2 cellular contexts compared by ENCODE assay signal in the genomic region with DNA sequence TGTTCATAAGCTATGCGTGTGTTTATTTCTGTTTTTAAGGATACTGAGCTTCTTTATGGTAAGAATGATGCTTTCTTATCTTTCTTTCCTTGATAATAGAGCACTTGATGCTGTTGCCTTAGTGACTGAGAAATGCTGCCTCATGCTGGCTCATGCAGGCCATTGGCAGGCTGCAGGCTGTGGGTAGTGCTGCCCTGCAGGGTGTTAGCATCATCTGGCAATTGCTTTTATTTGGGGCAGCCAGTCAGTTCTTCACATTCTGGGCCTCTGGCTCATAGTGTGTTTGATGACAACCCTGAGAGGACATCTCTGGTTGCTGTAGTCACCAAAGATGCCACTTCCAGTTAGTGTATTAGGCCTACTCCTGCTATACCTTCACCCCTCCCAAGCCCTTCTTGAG.
A peak's percentile ranks its signal among the peaks of the same experiment; 100 is the strongest.
TF ChIP-seq lines count a peak whose summit lies in the region.

No MANE protein-coding gene starts in this region.

TF ChIP-seq in GM23338, 12 proteins besides CTCF, POLR2A, EP300 and RAD21 (continues in another document):
- TF ChIP-seq JUNB (IDR thresholded peaks at IDR 0.05; ENCODE audit: unreplicated experiment) (no peak), EZH2 (IDR thresholded peaks at IDR 0.05; ENCODE audit: low read depth, unreplicated experiment) (no peak), ZNF114 (CRISPR knock-in tag; IDR thresholded peaks at IDR 0.05) (no peak), CREB1 (CRISPR knock-in tag; IDR thresholded peaks at IDR 0.05; ENCODE audit: low read depth) (no peak), ZNF331 (CRISPR knock-in tag; IDR thresholded peaks at IDR 0.05; ENCODE audit: low read depth) (no peak), POLR2AphosphoS5 (IDR thresholded peaks at IDR 0.05; ENCODE audit: low read depth) (no peak), STAT1 (IDR thresholded peaks at IDR 0.05; ENCODE audit: unreplicated experiment) (no peak)
- TF ChIP-seq, protein P1, sequence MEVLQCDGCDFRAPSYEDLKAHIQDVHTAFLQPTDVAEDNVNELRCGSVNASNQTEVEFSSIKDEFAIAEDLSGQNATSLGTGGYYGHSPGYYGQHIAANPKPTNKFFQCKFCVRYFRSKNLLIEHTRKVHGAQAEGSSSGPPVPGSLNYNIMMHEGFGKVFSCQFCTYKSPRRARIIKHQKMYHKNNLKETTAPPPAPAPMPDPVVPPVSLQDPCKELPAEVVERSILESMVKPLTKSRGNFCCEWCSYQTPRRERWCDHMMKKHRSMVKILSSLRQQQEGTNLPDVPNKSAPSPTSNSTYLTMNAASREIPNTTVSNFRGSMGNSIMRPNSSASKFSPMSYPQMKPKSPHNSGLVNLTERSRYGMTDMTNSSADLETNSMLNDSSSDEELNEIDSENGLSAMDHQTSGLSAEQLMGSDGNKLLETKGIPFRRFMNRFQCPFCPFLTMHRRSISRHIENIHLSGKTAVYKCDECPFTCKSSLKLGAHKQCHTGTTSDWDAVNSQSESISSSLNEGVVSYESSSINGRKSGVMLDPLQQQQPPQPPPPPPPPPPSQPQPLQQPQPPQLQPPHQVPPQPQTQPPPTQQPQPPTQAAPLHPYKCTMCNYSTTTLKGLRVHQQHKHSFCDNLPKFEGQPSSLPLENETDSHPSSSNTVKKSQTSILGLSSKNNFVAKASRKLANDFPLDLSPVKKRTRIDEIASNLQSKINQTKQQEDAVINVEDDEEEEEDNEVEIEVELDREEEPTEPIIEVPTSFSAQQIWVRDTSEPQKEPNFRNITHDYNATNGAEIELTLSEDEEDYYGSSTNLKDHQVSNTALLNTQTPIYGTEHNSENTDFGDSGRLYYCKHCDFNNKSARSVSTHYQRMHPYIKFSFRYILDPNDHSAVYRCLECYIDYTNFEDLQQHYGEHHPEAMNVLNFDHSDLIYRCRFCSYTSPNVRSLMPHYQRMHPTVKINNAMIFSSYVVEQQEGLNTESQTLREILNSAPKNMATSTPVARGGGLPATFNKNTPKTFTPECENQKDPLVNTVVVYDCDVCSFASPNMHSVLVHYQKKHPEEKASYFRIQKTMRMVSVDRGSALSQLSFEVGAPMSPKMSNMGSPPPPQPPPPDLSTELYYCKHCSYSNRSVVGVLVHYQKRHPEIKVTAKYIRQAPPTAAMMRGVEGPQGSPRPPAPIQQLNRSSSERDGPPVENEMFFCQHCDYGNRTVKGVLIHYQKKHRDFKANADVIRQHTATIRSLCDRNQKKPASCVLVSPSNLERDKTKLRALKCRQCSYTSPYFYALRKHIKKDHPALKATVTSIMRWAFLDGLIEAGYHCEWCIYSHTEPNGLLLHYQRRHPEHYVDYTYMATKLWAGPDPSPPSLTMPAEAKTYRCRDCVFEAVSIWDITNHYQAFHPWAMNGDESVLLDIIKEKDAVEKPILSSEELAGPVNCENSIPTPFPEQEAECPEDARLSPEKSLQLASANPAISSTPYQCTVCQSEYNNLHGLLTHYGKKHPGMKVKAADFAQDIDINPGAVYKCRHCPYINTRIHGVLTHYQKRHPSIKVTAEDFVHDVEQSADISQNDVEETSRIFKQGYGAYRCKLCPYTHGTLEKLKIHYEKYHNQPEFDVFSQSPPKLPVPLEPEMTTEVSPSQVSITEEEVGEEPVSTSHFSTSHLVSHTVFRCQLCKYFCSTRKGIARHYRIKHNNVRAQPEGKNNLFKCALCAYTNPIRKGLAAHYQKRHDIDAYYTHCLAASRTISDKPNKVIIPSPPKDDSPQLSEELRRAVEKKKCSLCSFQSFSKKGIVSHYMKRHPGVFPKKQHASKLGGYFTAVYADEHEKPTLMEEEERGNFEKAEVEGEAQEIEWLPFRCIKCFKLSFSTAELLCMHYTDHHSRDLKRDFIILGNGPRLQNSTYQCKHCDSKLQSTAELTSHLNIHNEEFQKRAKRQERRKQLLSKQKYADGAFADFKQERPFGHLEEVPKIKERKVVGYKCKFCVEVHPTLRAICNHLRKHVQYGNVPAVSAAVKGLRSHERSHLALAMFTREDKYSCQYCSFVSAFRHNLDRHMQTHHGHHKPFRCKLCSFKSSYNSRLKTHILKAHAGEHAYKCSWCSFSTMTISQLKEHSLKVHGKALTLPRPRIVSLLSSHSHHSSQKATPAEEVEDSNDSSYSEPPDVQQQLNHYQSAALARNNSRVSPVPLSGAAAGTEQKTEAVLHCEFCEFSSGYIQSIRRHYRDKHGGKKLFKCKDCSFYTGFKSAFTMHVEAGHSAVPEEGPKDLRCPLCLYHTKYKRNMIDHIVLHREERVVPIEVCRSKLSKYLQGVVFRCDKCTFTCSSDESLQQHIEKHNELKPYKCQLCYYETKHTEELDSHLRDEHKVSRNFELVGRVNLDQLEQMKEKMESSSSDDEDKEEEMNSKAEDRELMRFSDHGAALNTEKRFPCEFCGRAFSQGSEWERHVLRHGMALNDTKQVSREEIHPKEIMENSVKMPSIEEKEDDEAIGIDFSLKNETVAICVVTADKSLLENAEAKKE (CRISPR knock-in tag; IDR thresholded peaks at IDR 0.05) = no peak
- TF ChIP-seq, protein P2, sequence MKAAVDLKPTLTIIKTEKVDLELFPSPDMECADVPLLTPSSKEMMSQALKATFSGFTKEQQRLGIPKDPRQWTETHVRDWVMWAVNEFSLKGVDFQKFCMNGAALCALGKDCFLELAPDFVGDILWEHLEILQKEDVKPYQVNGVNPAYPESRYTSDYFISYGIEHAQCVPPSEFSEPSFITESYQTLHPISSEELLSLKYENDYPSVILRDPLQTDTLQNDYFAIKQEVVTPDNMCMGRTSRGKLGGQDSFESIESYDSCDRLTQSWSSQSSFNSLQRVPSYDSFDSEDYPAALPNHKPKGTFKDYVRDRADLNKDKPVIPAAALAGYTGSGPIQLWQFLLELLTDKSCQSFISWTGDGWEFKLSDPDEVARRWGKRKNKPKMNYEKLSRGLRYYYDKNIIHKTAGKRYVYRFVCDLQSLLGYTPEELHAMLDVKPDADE (IDR thresholded peaks at IDR 0.05) = no peak
- TF ChIP-seq, protein P3, sequence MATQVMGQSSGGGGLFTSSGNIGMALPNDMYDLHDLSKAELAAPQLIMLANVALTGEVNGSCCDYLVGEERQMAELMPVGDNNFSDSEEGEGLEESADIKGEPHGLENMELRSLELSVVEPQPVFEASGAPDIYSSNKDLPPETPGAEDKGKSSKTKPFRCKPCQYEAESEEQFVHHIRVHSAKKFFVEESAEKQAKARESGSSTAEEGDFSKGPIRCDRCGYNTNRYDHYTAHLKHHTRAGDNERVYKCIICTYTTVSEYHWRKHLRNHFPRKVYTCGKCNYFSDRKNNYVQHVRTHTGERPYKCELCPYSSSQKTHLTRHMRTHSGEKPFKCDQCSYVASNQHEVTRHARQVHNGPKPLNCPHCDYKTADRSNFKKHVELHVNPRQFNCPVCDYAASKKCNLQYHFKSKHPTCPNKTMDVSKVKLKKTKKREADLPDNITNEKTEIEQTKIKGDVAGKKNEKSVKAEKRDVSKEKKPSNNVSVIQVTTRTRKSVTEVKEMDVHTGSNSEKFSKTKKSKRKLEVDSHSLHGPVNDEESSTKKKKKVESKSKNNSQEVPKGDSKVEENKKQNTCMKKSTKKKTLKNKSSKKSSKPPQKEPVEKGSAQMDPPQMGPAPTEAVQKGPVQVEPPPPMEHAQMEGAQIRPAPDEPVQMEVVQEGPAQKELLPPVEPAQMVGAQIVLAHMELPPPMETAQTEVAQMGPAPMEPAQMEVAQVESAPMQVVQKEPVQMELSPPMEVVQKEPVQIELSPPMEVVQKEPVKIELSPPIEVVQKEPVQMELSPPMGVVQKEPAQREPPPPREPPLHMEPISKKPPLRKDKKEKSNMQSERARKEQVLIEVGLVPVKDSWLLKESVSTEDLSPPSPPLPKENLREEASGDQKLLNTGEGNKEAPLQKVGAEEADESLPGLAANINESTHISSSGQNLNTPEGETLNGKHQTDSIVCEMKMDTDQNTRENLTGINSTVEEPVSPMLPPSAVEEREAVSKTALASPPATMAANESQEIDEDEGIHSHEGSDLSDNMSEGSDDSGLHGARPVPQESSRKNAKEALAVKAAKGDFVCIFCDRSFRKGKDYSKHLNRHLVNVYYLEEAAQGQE (IDR thresholded peaks at IDR 0.05; ENCODE audit: unreplicated experiment) = no peak

TF ChIP-seq in H1, 55 proteins besides CTCF, POLR2A, EP300 and RAD21:
- TF ChIP-seq BRCA1 (IDR thresholded peaks at IDR 0.05; ENCODE audit: low read depth, low read length) (no peak), TBP (IDR thresholded peaks at IDR 0.05; ENCODE audit: low read depth, low read length) (no peak), BACH1 (IDR thresholded peaks at IDR 0.05; ENCODE audit: low read length) (peak; percentile 95), KDM5A (IDR thresholded peaks at IDR 0.05; ENCODE audit: low read length) (no peak), MAFK (IDR thresholded peaks at IDR 0.05; ENCODE audit: low read depth, low read length) (peak; percentile 68)
TF ChIP-seq in H1: peak in this region for 2.
